Comparison of ENCODE assay signal across 10 cellular contexts in genomic region chr15:75217012-75217411, GRCh38. TPM values are rescaled to one million over a fixed set of nuclear protein-coding genes. Genes with fewer than 3 reads are reported as not detected.
"Had no signal": no experiment of that assay in that cellular context is flagged by ENCODE, and none has a peak within 500 bp of the region (broad histone marks: within the 10 kb centered on the region; RNA-seq: fewer than 3 reads in every experiment).

No MANE protein-coding gene starts in this region.

- H3K4me3 Mint-ChIP-seq: GM23338, H9, IgD-negative memory B cell had no signal

- H3K9ac ChIP-seq: KMS-11 had no signal

- H3K27ac ChIP-seq: KMS-11 had no signal

- DNase-seq: H9, HCEC 1CT, KBM-7 had no signal

- FAIRE-seq: H1, H54, HTR-8/SVneo had no signal

- H3K27me3 Mint-ChIP-seq: IgD-negative memory B cell had no signal

- H3K9me3 Mint-ChIP-seq: GM23338, H9, IgD-negative memory B cell had no signal

- H3K27ac Mint-ChIP-seq: GM23338, H9 had no signal

- H2AFZ ChIP-seq: GM23338 had no signal

- H3K4me2 ChIP-seq: GM23338, KMS-11 had no signal

- H3K4me3 ChIP-seq: GM23338 had no signal

RNA-seq across cellular contexts. Expression of gene GOLGA6C, which starts 41.1 kb away (rescaled TPM):
- total RNA-seq: H9, HT-29 had no signal
- polyA plus RNA-seq: IgD-negative memory B cell had no signal
